20 cellular contexts compared by ENCODE assay signal in the genomic region with DNA sequence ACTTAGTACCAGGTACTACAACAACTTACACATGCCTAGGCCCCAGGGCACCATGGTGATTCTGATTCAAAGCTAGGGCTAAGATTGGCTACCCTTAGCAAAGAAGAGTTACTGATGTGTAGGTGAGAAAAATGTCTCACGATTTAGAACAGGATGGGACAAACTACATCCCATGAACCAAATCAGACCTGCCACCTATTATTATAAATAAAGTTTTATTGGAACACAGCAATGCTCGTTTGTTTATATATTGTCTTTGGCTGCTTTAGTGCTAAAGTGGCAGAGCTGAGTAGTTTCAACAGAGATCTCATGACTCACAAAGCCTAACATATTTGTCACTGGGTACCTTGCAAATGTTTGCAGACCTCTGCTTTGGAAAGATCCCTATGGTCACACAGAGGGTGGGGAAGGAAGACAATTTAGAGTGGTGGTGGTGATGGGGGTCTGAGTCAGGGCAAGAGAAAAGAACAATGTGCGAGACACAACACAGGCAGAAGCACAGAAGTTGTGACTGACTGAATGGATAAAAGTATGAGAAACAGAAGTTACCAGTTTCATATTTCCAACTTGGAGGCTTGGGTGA.
DNase-seq lines count a peak whose midpoint lies in the region; ATAC-seq, FAIRE-seq and TF ChIP-seq lines count a peak whose summit lies in the region.
"Had no signal": no experiment of that assay in that cellular context is flagged by ENCODE, and none has a peak within 500 bp of the region (broad histone marks: within the 10 kb centered on the region; RNA-seq: fewer than 3 reads in every experiment).

No MANE protein-coding gene starts in this region.

- peak overlapping the region; percentile 31 to 89; a peak in 2 of 6 replicates for H3K27ac ChIP-seq in A549
- H3K27ac ChIP-seq: C4-2B, cardiac muscle cell, SJCRH30, vagina had no signal

- TF ChIP-seq POLR2A in A549 (IDR thresholded peaks at IDR 0.05; ENCODE audit: low read length): no peak

- CTCF ChIA-PET in A549 (lab: Yijun Ruan, JAX): no interaction called here
- CTCF ChIA-PET in activated CD8-positive, alpha-beta T cell treated with anti-CD3 and anti-CD28 coated beads for 36 hours (lab: Charles Lee): interaction anchor here (1.2 kb wide), 1 partner anchor 158 kb away, joined by 3 read pairs; no protein-coding TSS in a partner anchor

- H3K4me1 Mint-ChIP-seq in activated CD8-positive, alpha-beta T cell treated with anti-CD3 and anti-CD28 coated beads for 36 hours (ENCODE audit: low read depth): peaks cover 2% of the 10 kb centered on the region

- no peak for FAIRE-seq in A549 (lab: Jason Lieb, UNC)
- FAIRE-seq: H1 had no signal

- H3K27ac Mint-ChIP-seq in activated CD8-positive, alpha-beta T cell treated with anti-CD3 and anti-CD28 coated beads for 36 hours: no peak overlapping the region
- H3K27ac Mint-ChIP-seq: activated CD8-positive, alpha-beta T cell treated with anti-CD3 and anti-CD28 coated beads, Interleukin-2, amount 10 ng/mL, durations not matched to agents 7 days and 5 days had no signal

- no peak overlapping the region for H3K4me3 Mint-ChIP-seq in activated CD8-positive, alpha-beta T cell treated with anti-CD3 and anti-CD28 coated beads for 36 hours
- H3K4me3 Mint-ChIP-seq: activated CD8-positive, alpha-beta T cell treated with anti-CD3 and anti-CD28 coated beads, Interleukin-2, amount 10 ng/mL, durations not matched to agents 7 days and 5 days; neural crest cell had no signal

- peaks cover 4% of the 10 kb centered on the region; the same call in 1 of the 3 replicates for H3K9me3 ChIP-seq in A549
- H3K9me3 ChIP-seq: SJCRH30, vagina had no signal

- TF ChIP-seq CTCF in A549 (IDR thresholded peaks at IDR 0.05): no peak
- no peak for TF ChIP-seq CTCF in activated CD8-positive, alpha-beta T cell treated with anti-CD3 and anti-CD28 coated beads for 36 hours (IDR thresholded peaks at IDR 0.05)

- no peaks in the 10 kb centered on the region for H3K9me3 Mint-ChIP-seq in activated CD8-positive, alpha-beta T cell treated with anti-CD3 and anti-CD28 coated beads for 36 hours

- no peak for TF ChIP-seq EP300 in A549 (IDR thresholded peaks at IDR 0.05)

- DNase-seq in A549 (ENCODE audit: low read depth in 1 of 2, low spot score in 1 of 2) (peak in 1 of 2 experiments; percentile 11), EH (ENCODE audit: low read depth) (peak; percentile 52), T1000 (lab: John Stamatoyannopoulos, UW) (peak; percentile 41), fibroblast of peridontal ligament (ENCODE audit: extremely low read depth) (peak; percentile 29), hypothalamus (lab: John Stamatoyannopoulos, UW) (no peak)
- no peak for DNase-seq in activated CD8-positive, alpha-beta T cell treated with anti-CD3 and anti-CD28 coated beads for 36 hours
- DNase-seq: activated CD8-positive, alpha-beta T cell treated with anti-CD3 and anti-CD28 coated beads, Interleukin-2, amount 10 ng/mL, durations not matched to agents 7 days and 5 days; activated effector memory CD4-positive, alpha-beta T cell treated with anti-CD3 and anti-CD28 coated beads, Interleukin-2, amount 50 U/mL, for 16 hours; DMS79 treated with DMSO at 0.1 percent for 48 hours; effector CD8-positive, alpha-beta T cell; KBM-7; stimulated activated naive CD4-positive, alpha-beta T cell treated with Interleukin-2 at 50 U/mL for 16 hours had no signal

- WGBS in A549 (ENCODE audit: missing lambda C conversion rate): 33% methylated on average over 3 of the region's 3 CpGs

- peaks cover 32% of the 10 kb centered on the region for H3K4me1 ChIP-seq in A549

- no peak overlapping the region for H3K4me2 ChIP-seq in A549

- no peak for ATAC-seq in A549
- no peak for ATAC-seq in GM19397 (IDR thresholded peaks at IDR 0.05; ENCODE audit: unreplicated experiment)
- no peak for ATAC-seq in activated CD8-positive, alpha-beta T cell treated with anti-CD3 and anti-CD28 coated beads for 36 hours
- ATAC-seq: activated CD8-positive, alpha-beta T cell treated with anti-CD3 and anti-CD28 coated beads, Interleukin-2, amount 10 ng/mL, durations not matched to agents 7 days and 5 days; sciatic nerve had no signal

- POLR2A ChIA-PET in A549 (lab: Yijun Ruan, JAX): no interaction called here
- POLR2A ChIA-PET in activated CD8-positive, alpha-beta T cell treated with anti-CD3 and anti-CD28 coated beads for 36 hours (lab: Charles Lee): no interaction called here

- H3K27me3 Mint-ChIP-seq in activated CD8-positive, alpha-beta T cell treated with anti-CD3 and anti-CD28 coated beads for 36 hours: no peaks in the 10 kb centered on the region

- TF ChIP-seq RAD21 in A549 (conservative IDR thresholded peaks at IDR 0.05 in 1 of 2, IDR thresholded peaks at IDR 0.05 in 1 of 2): no peak

- intact Hi-C loops in activated CD8-positive, alpha-beta T cell treated with anti-CD3 and anti-CD28 coated beads for 36 hours (cut with micrococcal nuclease): no loop called here

- no peaks in the 10 kb centered on the region for H3K36me3 Mint-ChIP-seq in activated CD8-positive, alpha-beta T cell treated with anti-CD3 and anti-CD28 coated beads for 36 hours (ENCODE audit: low read depth)

- no peak overlapping the region for H3K4me3 ChIP-seq in A549
- H3K4me3 ChIP-seq: cardiac muscle cell, SJCRH30, vagina had no signal

TF ChIP-seq in A549, 52 proteins besides CTCF, POLR2A, EP300 and RAD21:
- TF ChIP-seq FOSL2 (IDR thresholded peaks at IDR 0.05) (no peak), FOSL2 (CRISPR knock-in tag; IDR thresholded peaks at IDR 0.05) (peak; percentile 11; the same call in 1 of the 2 replicates), RARB (CRISPR knock-in tag; IDR thresholded peaks at IDR 0.05) (no peak)

Comparison
In these comparisons a context has a peak if more than half of its experiments do, and no peak if none do; other contexts are left out.
1. DNase-seq: peak in EH (single experiment), T1000 (single experiment) and fibroblast of peridontal ligament (single experiment); none in activated CD8-positive, alpha-beta T cell treated with anti-CD3 and anti-CD28 coated beads for 36 hours (single experiment) and hypothalamus (0 of 51).